In the genomic region with DNA sequence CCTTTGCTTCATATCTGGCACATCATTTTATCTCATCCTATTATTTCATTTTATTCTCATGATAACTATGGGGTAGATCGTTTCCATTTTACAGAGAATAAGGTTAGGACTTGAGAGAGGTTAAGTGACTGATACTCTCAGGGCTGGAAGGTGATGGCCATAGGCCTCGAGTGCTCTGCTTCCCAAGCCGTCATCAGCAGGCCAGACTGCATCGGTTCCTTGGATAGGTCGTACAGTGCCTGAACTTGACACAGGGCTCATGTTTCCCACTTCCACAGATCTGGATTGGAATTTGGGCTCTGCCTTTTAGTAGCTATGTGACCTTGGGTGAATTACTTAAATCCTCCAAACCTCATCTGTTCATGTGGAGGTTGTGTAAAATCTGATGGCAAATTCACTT, we compare ENCODE assay signal across 1 cellular context.
TF ChIP-seq lines count a peak whose summit lies in the region.

No MANE protein-coding gene starts in this region.

TF ChIP-seq in IMR-90, 13 proteins besides CTCF, POLR2A, EP300 and RAD21:
- TF ChIP-seq SMC3 (IDR thresholded peaks at IDR 0.05; ENCODE audit: low read depth, low read length) (no peak), FOS (IDR thresholded peaks at IDR 0.05; ENCODE audit: low read depth, low read length) (no peak), CEBPB (IDR thresholded peaks at IDR 0.05; ENCODE audit: low read depth, low read length) (no peak), RFX5 (IDR thresholded peaks at IDR 0.05; ENCODE audit: low read depth, low read length) (no peak), NFE2L2 (IDR thresholded peaks at IDR 0.05; ENCODE audit: low read depth, low read length) (no peak), RCOR1 (IDR thresholded peaks at IDR 0.05; ENCODE audit: insufficient replicate concordance, low read length) (no peak), MXI1 (IDR thresholded peaks at IDR 0.05; ENCODE audit: borderline replicate concordance, low read depth, low read length) (no peak), CHD1 (IDR thresholded peaks at IDR 0.05; ENCODE audit: low read depth, low read length) (no peak), MAZ (IDR thresholded peaks at IDR 0.05; ENCODE audit: borderline replicate concordance, low read depth, low read length) (no peak), MAFK (IDR thresholded peaks at IDR 0.05; ENCODE audit: low read depth, low read length) (no peak)
- TF ChIP-seq, protein P1, sequence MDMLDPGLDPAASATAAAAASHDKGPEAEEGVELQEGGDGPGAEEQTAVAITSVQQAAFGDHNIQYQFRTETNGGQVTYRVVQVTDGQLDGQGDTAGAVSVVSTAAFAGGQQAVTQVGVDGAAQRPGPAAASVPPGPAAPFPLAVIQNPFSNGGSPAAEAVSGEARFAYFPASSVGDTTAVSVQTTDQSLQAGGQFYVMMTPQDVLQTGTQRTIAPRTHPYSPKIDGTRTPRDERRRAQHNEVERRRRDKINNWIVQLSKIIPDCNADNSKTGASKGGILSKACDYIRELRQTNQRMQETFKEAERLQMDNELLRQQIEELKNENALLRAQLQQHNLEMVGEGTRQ (IDR thresholded peaks at IDR 0.05; ENCODE audit: low read depth, low read length), result no peak
- TF ChIP-seq, protein P2, sequence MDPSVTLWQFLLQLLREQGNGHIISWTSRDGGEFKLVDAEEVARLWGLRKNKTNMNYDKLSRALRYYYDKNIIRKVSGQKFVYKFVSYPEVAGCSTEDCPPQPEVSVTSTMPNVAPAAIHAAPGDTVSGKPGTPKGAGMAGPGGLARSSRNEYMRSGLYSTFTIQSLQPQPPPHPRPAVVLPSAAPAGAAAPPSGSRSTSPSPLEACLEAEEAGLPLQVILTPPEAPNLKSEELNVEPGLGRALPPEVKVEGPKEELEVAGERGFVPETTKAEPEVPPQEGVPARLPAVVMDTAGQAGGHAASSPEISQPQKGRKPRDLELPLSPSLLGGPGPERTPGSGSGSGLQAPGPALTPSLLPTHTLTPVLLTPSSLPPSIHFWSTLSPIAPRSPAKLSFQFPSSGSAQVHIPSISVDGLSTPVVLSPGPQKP (IDR thresholded peaks at IDR 0.05; ENCODE audit: borderline replicate concordance, low read depth, low read length), result no peak
